Comparison of ENCODE assay signal across 16 cellular contexts in genomic region chr4:164606478-164606877, GRCh38.
DNase-seq lines count a peak whose midpoint lies in the region; ATAC-seq, FAIRE-seq and TF ChIP-seq lines count a peak whose summit lies in the region.
"Had no signal": no experiment of that assay in that cellular context is flagged by ENCODE, and none has a peak within 500 bp of the region (broad histone marks: within the 10 kb centered on the region; RNA-seq: fewer than 3 reads in every experiment).

No MANE protein-coding gene starts in this region.

- H3K4me3 ChIP-seq in GM06990 (replicated peaks; ENCODE audit: low read depth, low read length) (no peak overlapping the region), heart right ventricle (no peak overlapping the region)
- H3K4me3 ChIP-seq: A549, GM23248, upper lobe of left lung had no signal

- H3K4me3 Mint-ChIP-seq in activated CD4-positive, alpha-beta T cell treated with anti-CD3 and anti-CD28 coated beads for 36 hours = no peak overlapping the region
- H3K4me3 Mint-ChIP-seq: activated CD4-positive, alpha-beta memory T cell treated with anti-CD3 and anti-CD28 coated beads for 36 hours; activated naive CD8-positive, alpha-beta T cell treated with anti-CD3 and anti-CD28 coated beads for 36 hours had no signal

- H3K27me3 ChIP-seq in GM06990 (replicated peaks; ENCODE audit: control insufficient read depth, insufficient read depth, low read length) = no peaks in the 10 kb centered on the region
- H3K27me3 ChIP-seq in heart right ventricle = no peaks in the 10 kb centered on the region
- H3K27me3 ChIP-seq: upper lobe of left lung had no signal

- TF ChIP-seq CTCF in GM06990 (IDR thresholded peaks at IDR 0.05; ENCODE audit: insufficient read depth, low read length, poor library complexity, severe bottlenecking) (no peak), heart right ventricle (IDR thresholded peaks at IDR 0.05) (no peak)

- peaks cover 0 to 22% (median 6%) of the 10 kb centered on the region in 11 donors for H3K9me3 ChIP-seq in heart right ventricle
- H3K9me3 ChIP-seq: A549 had no signal

- no peaks in the 10 kb centered on the region for H3K36me3 Mint-ChIP-seq in activated CD4-positive, alpha-beta T cell treated with anti-CD3 and anti-CD28 coated beads for 36 hours (ENCODE audit: low read depth)
- H3K36me3 Mint-ChIP-seq: activated CD4-positive, alpha-beta memory T cell treated with anti-CD3 and anti-CD28 coated beads for 36 hours; activated naive CD8-positive, alpha-beta T cell treated with anti-CD3 and anti-CD28 coated beads for 36 hours had no signal

- intact Hi-C loops in heart right ventricle (cut with DNase I) = no loop called here
- intact Hi-C loops in activated CD4-positive, alpha-beta T cell treated with anti-CD3 and anti-CD28 coated beads for 36 hours (cut with DNase I, micrococcal nuclease) = no loop called here

- DNase-seq in GM06990 (ENCODE audit: extremely low read depth, insufficient read length) (peak; percentile 14), heart right ventricle (no peak), urothelium cell line (ENCODE audit: low spot score) (no peak)
- DNase-seq in activated CD8-positive, alpha-beta memory T cell treated with anti-CD3 and anti-CD28 coated beads for 24 hours = no peak
- no peak for DNase-seq in activated CD4-positive, alpha-beta T cell treated with anti-CD3 and anti-CD28 coated beads for 36 hours
- DNase-seq: activated CD4-positive, alpha-beta memory T cell treated with anti-CD3 and anti-CD28 coated beads for 36 hours; activated naive CD8-positive, alpha-beta T cell treated with anti-CD3 and anti-CD28 coated beads for 36 hours; DMS79; GM23248; NCI-H524 treated with DMSO at 0.1 percent for 48 hours; SW 1271 had no signal

- no peak overlapping the region for H3K27ac ChIP-seq in heart right ventricle
- H3K27ac ChIP-seq: A549, GM23248, upper lobe of left lung had no signal

- CTCF ChIA-PET in activated CD4-positive, alpha-beta T cell treated with anti-CD3 and anti-CD28 coated beads for 36 hours (lab: Charles Lee) = no interaction called here

- no peak overlapping the region for H3K27ac Mint-ChIP-seq in activated CD4-positive, alpha-beta T cell treated with anti-CD3 and anti-CD28 coated beads for 36 hours
- H3K27ac Mint-ChIP-seq: activated CD4-positive, alpha-beta memory T cell treated with anti-CD3 and anti-CD28 coated beads for 36 hours; activated naive CD8-positive, alpha-beta T cell treated with anti-CD3 and anti-CD28 coated beads for 36 hours had no signal

- peaks cover 6% of the 10 kb centered on the region for H3K9me3 Mint-ChIP-seq in activated CD4-positive, alpha-beta T cell treated with anti-CD3 and anti-CD28 coated beads for 36 hours (ENCODE audit: low read depth)

- peak; percentile 87 for ATAC-seq in GM19324 (IDR thresholded peaks at IDR 0.05; ENCODE audit: low FRiP score, unreplicated experiment)
- peak; percentile 98 for ATAC-seq in HG02610 (IDR thresholded peaks at IDR 0.05; ENCODE audit: unreplicated experiment)
- peak; percentile 94 for ATAC-seq in HG03280 (IDR thresholded peaks at IDR 0.05; ENCODE audit: unreplicated experiment)
- ATAC-seq in heart right ventricle = no peak
- ATAC-seq in activated CD4-positive, alpha-beta T cell treated with anti-CD3 and anti-CD28 coated beads for 36 hours = no peak
- ATAC-seq: A549 had no signal

- POLR2A ChIA-PET in activated CD4-positive, alpha-beta T cell treated with anti-CD3 and anti-CD28 coated beads for 36 hours (lab: Charles Lee) = no interaction called here

- H3K27me3 Mint-ChIP-seq in activated CD4-positive, alpha-beta T cell treated with anti-CD3 and anti-CD28 coated beads for 36 hours = peaks cover 2% of the 10 kb centered on the region
- H3K27me3 Mint-ChIP-seq: activated CD4-positive, alpha-beta memory T cell treated with anti-CD3 and anti-CD28 coated beads for 36 hours; activated naive CD8-positive, alpha-beta T cell treated with anti-CD3 and anti-CD28 coated beads for 36 hours had no signal

- H3K4me1 Mint-ChIP-seq in activated CD4-positive, alpha-beta T cell treated with anti-CD3 and anti-CD28 coated beads for 36 hours = no peaks in the 10 kb centered on the region
- H3K4me1 Mint-ChIP-seq: activated naive CD8-positive, alpha-beta T cell treated with anti-CD3 and anti-CD28 coated beads for 36 hours had no signal

- FAIRE-seq in urothelium cell line (lab: Jason Lieb, UNC) = no peak
- FAIRE-seq: A549 had no signal

- H3K36me3 ChIP-seq in GM06990 (ENCODE audit: control insufficient read depth, insufficient read depth, low read length) (no peaks in the 10 kb centered on the region), heart right ventricle (no peaks in the 10 kb centered on the region)
- H3K36me3 ChIP-seq: upper lobe of left lung had no signal

- no peaks in the 10 kb centered on the region for H3K4me1 ChIP-seq in heart right ventricle
- H3K4me1 ChIP-seq: A549, upper lobe of left lung had no signal

Comparison
In these comparisons a context has a peak if more than half of its experiments do, and no peak if none do; other contexts are left out.
1. ATAC-seq: peak in GM19324 (single experiment), HG02610 (single experiment) and HG03280 (single experiment); none in heart right ventricle (0 of 8) and activated CD4-positive, alpha-beta T cell treated with anti-CD3 and anti-CD28 coated beads for 36 hours (single experiment).